ENCODE assay signal across 8 cellular contexts in genomic region chr14:100375963-100376735, GRCh38. TPM values are rescaled to one million over a fixed set of nuclear protein-coding genes. Genes with fewer than 3 reads are reported as not detected.
DNase-seq lines count a peak whose midpoint lies in the region; ATAC-seq and TF ChIP-seq lines count a peak whose summit lies in the region.

WDR25 (plus strand) TSS chr14:100376485.

- peak; percentile 81 for ATAC-seq in activated T-helper 17 cell treated with anti-CD3 and anti-CD28 coated beads, Interleukin-2, amount 50 U/mL, for 72 hours (replicated peaks)
- peak; percentile 89 for ATAC-seq in natural killer cell treated with Interleukin-12 subunit alpha and Interleukin-12 subunit beta and Interleukin-15 and Interleukin-18, amount 100 ng/mL, for 72 hours

- H3K4me3 ChIP-seq in LNCaP clone FGC (ENCODE audit: low read depth, low read length) (peak within 1 kb of the TSS; percentile 98), fibroblast of mammary gland (ENCODE audit: control insufficient read depth, low read depth, low read length) (peak within 1 kb of the TSS; percentile 82)

- H3K27me3 Mint-ChIP-seq in activated T-helper 17 cell treated with anti-CD3 and anti-CD28 coated beads, Interleukin-2, amount 50 U/mL, for 72 hours = no peaks in the 10 kb centered on the region
- no peaks in the 10 kb centered on the region for H3K27me3 Mint-ChIP-seq in natural killer cell treated with Interleukin-12 subunit alpha and Interleukin-12 subunit beta and Interleukin-15 and Interleukin-18, amount 100 ng/mL, for 72 hours

- peaks cover 52% of the 10 kb centered on the region for H3K36me3 Mint-ChIP-seq in activated T-helper 17 cell treated with anti-CD3 and anti-CD28 coated beads, Interleukin-2, amount 50 U/mL, for 72 hours (ENCODE audit: low read depth)
- H3K36me3 Mint-ChIP-seq in natural killer cell treated with Interleukin-12 subunit alpha and Interleukin-12 subunit beta and Interleukin-15 and Interleukin-18, amount 100 ng/mL, for 72 hours = peaks cover 19% of the 10 kb centered on the region

- peak; percentile 97 for DNase-seq in EL
- peak; percentile 91 for DNase-seq in H4 (ENCODE audit: low spot score)
- peak; percentile 79 for DNase-seq in LNCaP clone FGC (ENCODE audit: low read depth)
- DNase-seq in RPMI8226 = peak; percentile 93
- peak; percentile 94 for DNase-seq in fibroblast of mammary gland (ENCODE audit: low read depth)
- DNase-seq in natural killer cell treated with Interleukin-12 subunit alpha and Interleukin-12 subunit beta and Interleukin-15 and Interleukin-18, amount 100 ng/mL, for 72 hours (ENCODE audit: low spot score) = peak; percentile 98
- DNase-seq in stimulated activated naive CD4-positive, alpha-beta T cell treated with Interleukin-2 at 50 U/mL for 16 hours (lab: John Stamatoyannopoulos, UW) = peak; percentile 93

- no peak for TF ChIP-seq CTCF in LNCaP clone FGC (IDR thresholded peaks at IDR 0.05; ENCODE audit: control insufficient read depth, extremely low read depth, insufficient read depth)
- no peak for TF ChIP-seq CTCF in fibroblast of mammary gland (conservative IDR thresholded peaks at IDR 0.05; ENCODE audit: control insufficient read depth, insufficient read depth, low read depth, low read length)

- H3K4me3 Mint-ChIP-seq in activated T-helper 17 cell treated with anti-CD3 and anti-CD28 coated beads, Interleukin-2, amount 50 U/mL, for 72 hours = peak within 1 kb of the TSS; percentile 87
- H3K4me3 Mint-ChIP-seq in natural killer cell treated with Interleukin-12 subunit alpha and Interleukin-12 subunit beta and Interleukin-15 and Interleukin-18, amount 100 ng/mL, for 72 hours = peak within 1 kb of the TSS; percentile 93

- H3K9me3 Mint-ChIP-seq in activated T-helper 17 cell treated with anti-CD3 and anti-CD28 coated beads, Interleukin-2, amount 50 U/mL, for 72 hours = no peaks in the 10 kb centered on the region
- H3K9me3 Mint-ChIP-seq in natural killer cell treated with Interleukin-12 subunit alpha and Interleukin-12 subunit beta and Interleukin-15 and Interleukin-18, amount 100 ng/mL, for 72 hours = no peaks in the 10 kb centered on the region

- peak within 1 kb of the TSS; percentile 98 for H3K27ac Mint-ChIP-seq in activated T-helper 17 cell treated with anti-CD3 and anti-CD28 coated beads, Interleukin-2, amount 50 U/mL, for 72 hours
- H3K27ac Mint-ChIP-seq in natural killer cell treated with Interleukin-12 subunit alpha and Interleukin-12 subunit beta and Interleukin-15 and Interleukin-18, amount 100 ng/mL, for 72 hours = peak within 1 kb of the TSS; percentile 99 to 100

- peaks cover 22% of the 10 kb centered on the region for H3K4me1 Mint-ChIP-seq in activated T-helper 17 cell treated with anti-CD3 and anti-CD28 coated beads, Interleukin-2, amount 50 U/mL, for 72 hours
- peaks cover 54 to 56% of the 10 kb centered on the region in 2 donors for H3K4me1 Mint-ChIP-seq in natural killer cell treated with Interleukin-12 subunit alpha and Interleukin-12 subunit beta and Interleukin-15 and Interleukin-18, amount 100 ng/mL, for 72 hours (ENCODE audit: low read depth in 2 of 2)

RNA-seq across cellular contexts. Expression of gene WDR25, which starts in this region (rescaled TPM):
- total RNA-seq in H4 (2014; rRNA removed; shearing (Covaris generic)) = 23.7 and 23.8 TPM in 2 replicates
- 1 to 10 TPM; 3.4 to 5.1 TPM for total RNA-seq in activated T-helper 17 cell treated with anti-CD3 and anti-CD28 coated beads, Interleukin-2, amount 50 U/mL, for 72 hours
- total RNA-seq in natural killer cell treated with Interleukin-12 subunit alpha and Interleukin-12 subunit beta and Interleukin-15 and Interleukin-18, amount 100 ng/mL, for 72 hours = 1 to 10 TPM; 6.4 to 7.0 TPM

Comparison
In these comparisons a context has a peak if more than half of its experiments do, and no peak if none do; other contexts are left out.
1. Peak in every context shown above with its lines: DNase-seq, ATAC-seq and H3K4me3 ChIP-seq.